Comparison of ENCODE assay signal across 24 cellular contexts in genomic region chr16:48960830-48961229, GRCh38.
"Had no signal": no experiment of that assay in that cellular context is flagged by ENCODE, and none has a peak within 500 bp of the region (broad histone marks: within the 10 kb centered on the region; RNA-seq: fewer than 3 reads in every experiment).

No MANE protein-coding gene starts in this region.

- H3K27me3 ChIP-seq: adrenal gland, body of pancreas, gastrocnemius medialis, spleen, suprapubic skin, tibial artery, upper lobe of right lung had no signal

- H3K36me3 ChIP-seq: adrenal gland, gastrocnemius medialis, spleen, suprapubic skin, tibial artery, upper lobe of right lung had no signal

- H3K9me3 ChIP-seq: adrenal gland, gastrocnemius medialis, suprapubic skin, tibial artery, upper lobe of right lung had no signal

- H3K4me1 ChIP-seq: adrenal gland, body of pancreas, gastrocnemius medialis, spleen, suprapubic skin, tibial artery, upper lobe of right lung had no signal

- DNase-seq: activated CD4-positive, alpha-beta memory T cell treated with anti-CD3 and anti-CD28 coated beads for 36 hours; activated CD4-positive, alpha-beta T cell treated with anti-CD3 and anti-CD28 coated beads for 48 hours; activated CD8-positive, alpha-beta memory T cell treated with anti-CD3 and anti-CD28 coated beads, Interleukin-2, amount 50 U/mL, for 4 hours; activated effector memory CD4-positive, alpha-beta T cell treated with anti-CD3 and anti-CD28 coated beads, Interleukin-2, amount 50 U/mL, for 16 hours; activated naive CD4-positive, alpha-beta T cell treated with anti-CD3 and anti-CD28 coated beads for 36 hours; activated naive CD8-positive, alpha-beta T cell treated with anti-CD3 and anti-CD28 coated beads for 36 hours; activated T-cell treated with anti-CD3 and anti-CD28 coated beads, Interleukin-2, amount 50 U/mL, for 1 hour; adrenal gland; aorta; body of pancreas; dermis blood vessel endothelial cell; effector CD4-positive, alpha-beta T cell; gastrocnemius medialis; glutamatergic neuron; left ventricle myocardium superior; posterior cingulate gyrus; right cardiac atrium; stimulated activated naive CD4-positive, alpha-beta T cell; tibial artery; upper lobe of right lung had no signal

- H3K4me3 ChIP-seq: adrenal gland, body of pancreas, gastrocnemius medialis, spleen, suprapubic skin, tibial artery, upper lobe of right lung had no signal

- H3K27ac ChIP-seq: adrenal gland, body of pancreas, gastrocnemius medialis, spleen, suprapubic skin, tibial artery, upper lobe of right lung, VCaP had no signal

- ATAC-seq: activated CD4-positive, CD25-positive, alpha-beta regulatory T cell treated with anti-CD3 and anti-CD28 coated beads, Interleukin-2, amount 50 U/mL, for 24 hours; body of pancreas; gastrocnemius medialis; left ventricle myocardium superior; right cardiac atrium; upper lobe of right lung had no signal
